In the genomic region with DNA sequence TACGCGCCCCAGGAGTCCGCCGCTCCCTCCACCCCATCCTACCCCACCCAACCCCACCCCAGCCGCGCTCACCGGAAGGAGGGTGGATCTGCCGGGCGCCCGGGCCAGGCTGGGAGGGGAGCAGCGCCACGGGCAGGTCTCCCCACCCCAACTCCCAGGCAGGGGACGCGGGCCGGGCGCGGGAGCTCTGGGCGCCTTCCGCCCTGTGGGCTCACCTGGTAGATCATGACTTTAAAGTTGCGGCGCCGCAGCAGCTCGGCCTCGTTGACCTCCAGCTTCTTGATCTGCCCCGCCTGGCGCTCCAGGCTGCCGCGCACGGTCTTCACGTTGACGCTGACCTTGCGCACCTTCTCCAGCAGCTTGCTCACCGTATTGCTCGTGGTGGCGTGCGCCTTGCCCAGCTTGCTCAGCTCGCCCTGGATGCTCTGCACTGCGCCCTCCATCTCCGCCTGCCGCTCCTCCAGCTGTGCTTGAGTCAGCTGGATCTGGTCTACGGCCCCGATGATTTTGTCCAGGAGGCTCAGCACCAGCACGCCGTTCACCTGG, we compare ENCODE assay signal across 9 cellular contexts. TPM values are rescaled to one million over a fixed set of nuclear protein-coding genes. Genes with fewer than 3 reads are reported as not detected.
DNase-seq lines count a peak whose midpoint lies in the region; ATAC-seq and TF ChIP-seq lines count a peak whose summit lies in the region.
"Had no signal": no experiment of that assay in that cellular context is flagged by ENCODE, and none has a peak within 500 bp of the region (broad histone marks: within the 10 kb centered on the region; RNA-seq: fewer than 3 reads in every experiment).

No MANE protein-coding gene starts in this region.

- ATAC-seq in CD8-positive, alpha-beta T cell, result peak; percentile 62

- 1% methylated on average over 32 to 44 of the region's 44 CpGs for WGBS in adipose tissue, 3 donors

- no peaks in the 10 kb centered on the region for H3K9me3 ChIP-seq in CD8-positive, alpha-beta T cell (ENCODE audit: low read length)
- no peaks in the 10 kb centered on the region for H3K9me3 ChIP-seq in iPS-15b (ENCODE audit: control insufficient read depth, insufficient read depth, low read length)

- H3K27ac ChIP-seq in CD8-positive, alpha-beta T cell (ENCODE audit: low read depth, low read length), result no peak overlapping the region
- H3K27ac ChIP-seq in adipose tissue (ENCODE audit: low read depth, low read length), result peak overlapping the region; percentile 48
- peak overlapping the region; percentile 71 to 97 (median 92) for H3K27ac ChIP-seq in skin epidermis
- H3K27ac ChIP-seq: HL-60 had no signal

- POLR2A ChIA-PET in CD8-positive, alpha-beta T cell (lab: Charles Lee), result interaction anchor here (1.0 to 1.2 kb wide), 2 partner anchors 9 to 110 kb away, joined by 3 to 4 read pairs; no protein-coding TSS in a partner anchor

- DNase-seq in CD8-positive, alpha-beta T cell, result peak in 2 of 7 experiments; percentile 33 to 55
- peak; percentile 58 for DNase-seq in M059J (ENCODE audit: low read depth)
- no peak for DNase-seq in MV-4-11 (lab: John Stamatoyannopoulos, UW)
- DNase-seq in HPDE6-E6E7 (ENCODE audit: extremely low spot score), result no peak
- no peak for DNase-seq in SIG-M5 (lab: John Stamatoyannopoulos, UW)

- peaks cover 11% of the 10 kb centered on the region for H3K4me1 ChIP-seq in CD8-positive, alpha-beta T cell (ENCODE audit: insufficient read depth, low read length)
- H3K4me1 ChIP-seq in iPS-15b (ENCODE audit: control insufficient read depth, insufficient read depth, low read length), result peaks cover 9% of the 10 kb centered on the region

- H3K9me3 Mint-ChIP-seq in CD8-positive, alpha-beta T cell, result no peaks in the 10 kb centered on the region

- CTCF ChIA-PET in CD8-positive, alpha-beta T cell (lab: Charles Lee), result interaction anchor here (0.6 to 3.5 kb wide), 9 partner anchors 11 to 156 kb away, joined by 3 to 16 read pairs (median 6); no protein-coding TSS in a partner anchor

- H3K27me3 Mint-ChIP-seq in CD8-positive, alpha-beta T cell (ENCODE audit: low read depth), result peaks cover 34% of the 10 kb centered on the region

- no peak overlapping the region for H3K27ac Mint-ChIP-seq in CD8-positive, alpha-beta T cell

- peaks cover 11% of the 10 kb centered on the region for H3K27me3 ChIP-seq in CD8-positive, alpha-beta T cell (ENCODE audit: insufficient read depth, low read length)
- H3K27me3 ChIP-seq in iPS-15b (ENCODE audit: control insufficient read depth, insufficient read depth, low read length), result peaks cover 9% of the 10 kb centered on the region

- intact Hi-C loops in CD8-positive, alpha-beta T cell (cut with DNase I, micrococcal nuclease), result no loop called here

- H3K36me3 ChIP-seq in CD8-positive, alpha-beta T cell (ENCODE audit: insufficient read depth, low read length), result no peaks in the 10 kb centered on the region
- H3K36me3 ChIP-seq in iPS-15b (ENCODE audit: control insufficient read depth, insufficient read depth, low read length), result no peaks in the 10 kb centered on the region

- no peak for TF ChIP-seq CTCF in CD8-positive, alpha-beta T cell (IDR thresholded peaks at IDR 0.05)

- no peaks in the 10 kb centered on the region for H3K36me3 Mint-ChIP-seq in CD8-positive, alpha-beta T cell

- H3K4me3 ChIP-seq in CD8-positive, alpha-beta T cell (ENCODE audit: low read depth, low read length), result peak overlapping the region; percentile 26
- H3K4me3 ChIP-seq in iPS-15b (ENCODE audit: low read depth, low read length) (peak overlapping the region; percentile 95), skin epidermis (peak overlapping the region; percentile 55 to 72 (median 58))

- peaks cover 15% of the 10 kb centered on the region for H3K4me1 Mint-ChIP-seq in CD8-positive, alpha-beta T cell (ENCODE audit: low read depth)

- peak overlapping the region; percentile 85 for H3K9ac ChIP-seq in iPS-15b (ENCODE audit: low read depth, low read length)

- peak overlapping the region; percentile 86 for H3K4me3 Mint-ChIP-seq in CD8-positive, alpha-beta T cell

RNA-seq across cellular contexts. Expression of a gene that starts 0.6 kb away (rescaled TPM):
- total RNA-seq in CD8-positive, alpha-beta T cell, result not detected
- 233 and 412 TPM in 2 replicates for total RNA-seq in M059J (2014; rRNA removed; shearing (Covaris generic))
- polyA plus RNA-seq in adipose tissue, result 100 to 1,000 TPM in 2 of 3 donors, 10 to 100 TPM in 1; 30.4 to 517 (median 414) TPM

RNA-seq across cellular contexts. Expression of a gene that starts 34.2 kb away (rescaled TPM):
- 100 to 1,000 TPM; 338 to 343 TPM for total RNA-seq in CD8-positive, alpha-beta T cell
- total RNA-seq in M059J (2014; rRNA removed; shearing (Covaris generic)), result 69.3 and 112 TPM in 2 replicates
- 100 to 1,000 TPM in 1 of 3 donors, 10 to 100 TPM in 2; 60.7 to 204 (median 92.9) TPM for polyA plus RNA-seq in adipose tissue

RNA-seq across cellular contexts. Expression of a gene that starts 36.2 kb away (rescaled TPM):
- total RNA-seq in CD8-positive, alpha-beta T cell, result 1 to 10 TPM; 8.3 to 9.0 TPM
- total RNA-seq in M059J (2014; rRNA removed; shearing (Covaris generic)), result 21.5 and 29.6 TPM in 2 replicates
- 10 to 100 TPM; 17.6 to 30.5 (median 25.8) TPM for polyA plus RNA-seq in adipose tissue

Comparison
In these comparisons a context has a peak if more than half of its experiments do, and no peak if none do; other contexts are left out.
1. H3K4me3 ChIP-seq: peak in every context shown above with its lines; median percentile 95 in iPS-15b; 58 in skin epidermis; 26 in CD8-positive, alpha-beta T cell.
2. RNA of a gene that starts 0.6 kb away (total RNA-seq): 233 to 412 TPM in M059J; not detected in CD8-positive, alpha-beta T cell; every median in the first group is over 100 times any median in the second.